Comparison of ENCODE assay signal across 18 cellular contexts in genomic region chr14:61645247-61645646, GRCh38.
"Had no signal": no experiment of that assay in that cellular context is flagged by ENCODE, and none has a peak within 500 bp of the region (broad histone marks: within the 10 kb centered on the region; RNA-seq: fewer than 3 reads in every experiment).

No MANE protein-coding gene starts in this region.

- H3K4me1 ChIP-seq: right atrium auricular region, sigmoid colon, stomach had no signal

- H3K9me3 ChIP-seq: esophagus muscularis mucosa, gastrocnemius medialis, mucosa of descending colon, neutrophil, right atrium auricular region, sigmoid colon, stomach, thoracic aorta, transverse colon had no signal

- ATAC-seq: gastrocnemius medialis, left lobe of liver, mucosa of descending colon had no signal

- H3K27ac ChIP-seq: esophagus muscularis mucosa, gastrocnemius medialis, right atrium auricular region, sigmoid colon, stomach, thoracic aorta, transverse colon had no signal

- H3K36me3 ChIP-seq: esophagus muscularis mucosa, gastrocnemius medialis, neutrophil, right atrium auricular region, sigmoid colon, stomach, thoracic aorta, transverse colon had no signal

- H3K4me3 ChIP-seq: esophagus muscularis mucosa, gastrocnemius medialis, mucosa of descending colon, right atrium auricular region, sigmoid colon, stomach, thoracic aorta, transverse colon had no signal

- DNase-seq: effector memory CD4-positive, alpha-beta T cell; gastrocnemius medialis; islet precursor cell; mammary epithelial cell; mucosa of descending colon; naive thymus-derived CD8-positive, alpha-beta T cell; sigmoid colon; small intestine; stimulated activated CD4-positive, alpha-beta T cell treated with anti-CD3 and anti-CD28 coated beads, Interleukin-12 subunit alpha, Interleukin-12 subunit beta, amount 100 ng/mL, for 4 hours; stimulated activated naive CD4-positive, alpha-beta T cell; stomach; substantia nigra; transverse colon had no signal
